1 cellular context compared by ENCODE assay signal in the genomic region with DNA sequence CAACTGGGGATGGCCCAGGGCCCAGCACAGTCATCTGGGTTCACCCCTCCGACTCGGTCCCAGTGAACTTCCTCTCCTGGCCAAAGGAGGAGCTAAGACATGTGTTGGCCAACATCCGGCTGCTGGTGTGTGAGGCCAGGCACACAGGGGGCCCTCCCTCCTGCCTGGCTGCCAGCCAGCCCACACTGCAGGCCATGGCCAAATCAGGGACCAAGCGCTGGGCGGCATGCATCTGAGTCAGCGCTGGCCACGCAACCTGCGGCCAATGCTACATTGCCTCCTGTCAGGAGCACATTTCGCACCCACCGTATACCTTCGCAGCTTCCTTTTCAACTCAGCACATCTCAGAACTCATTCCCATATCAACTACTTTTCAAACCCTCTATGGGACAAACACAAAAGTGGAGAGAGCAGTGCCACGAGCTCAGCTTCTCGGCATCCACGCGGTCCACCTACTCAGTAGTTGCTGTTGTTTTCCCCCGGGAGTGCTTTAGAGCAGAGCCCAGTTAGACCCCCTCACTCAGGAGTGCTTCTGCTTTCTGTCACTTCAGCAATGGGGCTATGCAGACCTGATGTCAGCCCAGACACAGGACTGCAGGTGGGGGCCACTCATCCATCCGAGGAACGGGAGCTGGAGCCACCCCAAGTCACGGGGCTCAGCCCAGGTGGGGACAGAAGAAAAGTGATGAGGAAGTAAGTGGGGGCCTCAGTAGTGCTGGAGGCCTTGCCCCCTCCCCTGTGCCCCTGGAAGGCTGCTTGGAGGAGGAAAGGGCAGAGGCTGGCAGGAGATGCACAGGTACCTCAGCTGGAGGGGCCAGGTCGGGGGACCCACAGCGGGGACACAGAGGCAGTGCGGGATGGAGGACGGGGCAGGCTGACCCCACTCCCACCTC.
A peak's percentile ranks its signal among the peaks of the same experiment; 100 is the strongest.
TF ChIP-seq lines count a peak whose summit lies in the region.

No MANE protein-coding gene starts in this region.

TF ChIP-seq in HepG2, 621 proteins besides CTCF, POLR2A, EP300 and RAD21 (continued from another document and continues in another):
- TF ChIP-seq, protein P1, sequence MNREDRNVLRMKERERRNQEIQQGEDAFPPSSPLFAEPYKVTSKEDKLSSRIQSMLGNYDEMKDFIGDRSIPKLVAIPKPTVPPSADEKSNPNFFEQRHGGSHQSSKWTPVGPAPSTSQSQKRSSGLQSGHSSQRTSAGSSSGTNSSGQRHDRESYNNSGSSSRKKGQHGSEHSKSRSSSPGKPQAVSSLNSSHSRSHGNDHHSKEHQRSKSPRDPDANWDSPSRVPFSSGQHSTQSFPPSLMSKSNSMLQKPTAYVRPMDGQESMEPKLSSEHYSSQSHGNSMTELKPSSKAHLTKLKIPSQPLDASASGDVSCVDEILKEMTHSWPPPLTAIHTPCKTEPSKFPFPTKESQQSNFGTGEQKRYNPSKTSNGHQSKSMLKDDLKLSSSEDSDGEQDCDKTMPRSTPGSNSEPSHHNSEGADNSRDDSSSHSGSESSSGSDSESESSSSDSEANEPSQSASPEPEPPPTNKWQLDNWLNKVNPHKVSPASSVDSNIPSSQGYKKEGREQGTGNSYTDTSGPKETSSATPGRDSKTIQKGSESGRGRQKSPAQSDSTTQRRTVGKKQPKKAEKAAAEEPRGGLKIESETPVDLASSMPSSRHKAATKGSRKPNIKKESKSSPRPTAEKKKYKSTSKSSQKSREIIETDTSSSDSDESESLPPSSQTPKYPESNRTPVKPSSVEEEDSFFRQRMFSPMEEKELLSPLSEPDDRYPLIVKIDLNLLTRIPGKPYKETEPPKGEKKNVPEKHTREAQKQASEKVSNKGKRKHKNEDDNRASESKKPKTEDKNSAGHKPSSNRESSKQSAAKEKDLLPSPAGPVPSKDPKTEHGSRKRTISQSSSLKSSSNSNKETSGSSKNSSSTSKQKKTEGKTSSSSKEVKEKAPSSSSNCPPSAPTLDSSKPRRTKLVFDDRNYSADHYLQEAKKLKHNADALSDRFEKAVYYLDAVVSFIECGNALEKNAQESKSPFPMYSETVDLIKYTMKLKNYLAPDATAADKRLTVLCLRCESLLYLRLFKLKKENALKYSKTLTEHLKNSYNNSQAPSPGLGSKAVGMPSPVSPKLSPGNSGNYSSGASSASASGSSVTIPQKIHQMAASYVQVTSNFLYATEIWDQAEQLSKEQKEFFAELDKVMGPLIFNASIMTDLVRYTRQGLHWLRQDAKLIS (CRISPR knock-in tag; IDR thresholded peaks at IDR 0.05) = peak; percentile 86
- TF ChIP-seq, protein P2, sequence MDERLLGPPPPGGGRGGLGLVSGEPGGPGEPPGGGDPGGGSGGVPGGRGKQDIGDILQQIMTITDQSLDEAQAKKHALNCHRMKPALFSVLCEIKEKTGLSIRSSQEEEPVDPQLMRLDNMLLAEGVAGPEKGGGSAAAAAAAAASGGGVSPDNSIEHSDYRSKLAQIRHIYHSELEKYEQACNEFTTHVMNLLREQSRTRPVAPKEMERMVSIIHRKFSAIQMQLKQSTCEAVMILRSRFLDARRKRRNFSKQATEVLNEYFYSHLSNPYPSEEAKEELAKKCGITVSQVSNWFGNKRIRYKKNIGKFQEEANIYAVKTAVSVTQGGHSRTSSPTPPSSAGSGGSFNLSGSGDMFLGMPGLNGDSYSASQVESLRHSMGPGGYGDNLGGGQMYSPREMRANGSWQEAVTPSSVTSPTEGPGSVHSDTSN (CRISPR knock-in tag; IDR thresholded peaks at IDR 0.05) = no peak
- TF ChIP-seq, protein P3, sequence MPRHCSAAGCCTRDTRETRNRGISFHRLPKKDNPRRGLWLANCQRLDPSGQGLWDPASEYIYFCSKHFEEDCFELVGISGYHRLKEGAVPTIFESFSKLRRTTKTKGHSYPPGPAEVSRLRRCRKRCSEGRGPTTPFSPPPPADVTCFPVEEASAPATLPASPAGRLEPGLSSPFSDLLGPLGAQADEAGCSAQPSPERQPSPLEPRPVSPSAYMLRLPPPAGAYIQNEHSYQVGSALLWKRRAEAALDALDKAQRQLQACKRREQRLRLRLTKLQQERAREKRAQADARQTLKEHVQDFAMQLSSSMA (CRISPR knock-in tag; IDR thresholded peaks at IDR 0.05) = peak; percentile 91
- TF ChIP-seq NCOA1 (CRISPR knock-in tag; IDR thresholded peaks at IDR 0.05) (no peak), FOXC1 (CRISPR knock-in tag; IDR thresholded peaks at IDR 0.05; ENCODE audit: borderline replicate concordance) (no peak), CREM (IDR thresholded peaks at IDR 0.05) (no peak), CREM (CRISPR knock-in tag; IDR thresholded peaks at IDR 0.05) (no peak), RARG (CRISPR knock-in tag; IDR thresholded peaks at IDR 0.05; ENCODE audit: low read depth) (no peak), TAF15 (IDR thresholded peaks at IDR 0.05; ENCODE audit: low read depth, low read length, poor library complexity, severe bottlenecking) (no peak), ZNF317 (CRISPR knock-in tag; IDR thresholded peaks at IDR 0.05) (peak; percentile 89), ZFP36 (IDR thresholded peaks at IDR 0.05; ENCODE audit: borderline replicate concordance, low read depth, low read length, partially characterized antibody) (no peak), BRCA1 (CRISPR knock-in tag; IDR thresholded peaks at IDR 0.05) (no peak), ZBTB7B (CRISPR knock-in tag; IDR thresholded peaks at IDR 0.05) (peak; percentile 75; the same call in 1 of the 2 replicates), ZNF496 (CRISPR knock-in tag; IDR thresholded peaks at IDR 0.05; ENCODE audit: insufficient replicate concordance) (no peak), ZSCAN30 (CRISPR knock-in tag; IDR thresholded peaks at IDR 0.05) (no peak), ZNF224 (CRISPR knock-in tag; IDR thresholded peaks at IDR 0.05) (0 out of 2 replicates have a peak, but pooled peaks have one; percentile 52), HMG20A (CRISPR knock-in tag; IDR thresholded peaks at IDR 0.05; ENCODE audit: borderline replicate concordance) (peak; percentile 76), ZNF616 (CRISPR knock-in tag; IDR thresholded peaks at IDR 0.05; ENCODE audit: low read depth) (no peak), SMAD3 (CRISPR knock-in tag; IDR thresholded peaks at IDR 0.05) (peak; percentile 92), PAX8 (CRISPR knock-in tag; IDR thresholded peaks at IDR 0.05; ENCODE audit: borderline replicate concordance) (no peak), HOXA9 (CRISPR knock-in tag; IDR thresholded peaks at IDR 0.05; ENCODE audit: borderline replicate concordance) (no peak), HNRNPUL1 (IDR thresholded peaks at IDR 0.05; ENCODE audit: low read depth, low read length) (no peak), ZNF607 (CRISPR knock-in tag; IDR thresholded peaks at IDR 0.05; ENCODE audit: borderline replicate concordance) (no peak), ZKSCAN5 (CRISPR knock-in tag; IDR thresholded peaks at IDR 0.05) (0 out of 2 replicates have a peak, but pooled peaks have one; percentile 49)
- TF ChIP-seq, protein P4, sequence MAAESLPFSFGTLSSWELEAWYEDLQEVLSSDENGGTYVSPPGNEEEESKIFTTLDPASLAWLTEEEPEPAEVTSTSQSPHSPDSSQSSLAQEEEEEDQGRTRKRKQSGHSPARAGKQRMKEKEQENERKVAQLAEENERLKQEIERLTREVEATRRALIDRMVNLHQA (CRISPR knock-in tag; IDR thresholded peaks at IDR 0.05) = no peak
- TF ChIP-seq, protein P5, sequence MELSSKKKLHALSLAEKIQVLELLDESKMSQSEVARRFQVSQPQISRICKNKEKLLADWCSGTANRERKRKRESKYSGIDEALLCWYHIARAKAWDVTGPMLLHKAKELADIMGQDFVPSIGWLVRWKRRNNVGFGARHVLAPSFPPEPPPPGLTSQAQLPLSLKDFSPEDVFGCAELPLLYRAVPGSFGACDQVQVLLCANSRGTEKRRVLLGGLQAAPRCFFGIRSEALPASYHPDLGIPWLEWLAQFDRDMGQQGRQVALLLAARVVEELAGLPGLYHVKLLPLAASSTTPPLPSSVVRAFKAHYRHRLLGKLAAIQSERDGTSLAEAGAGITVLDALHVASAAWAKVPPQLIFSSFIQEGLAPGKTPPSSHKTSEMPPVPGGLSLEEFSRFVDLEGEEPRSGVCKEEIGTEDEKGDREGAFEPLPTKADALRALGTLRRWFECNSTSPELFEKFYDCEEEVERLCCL (CRISPR knock-in tag; IDR thresholded peaks at IDR 0.05; ENCODE audit: borderline replicate concordance) = 0 out of 2 replicates have a peak, but pooled peaks have one; percentile 37
- TF ChIP-seq, protein P6, sequence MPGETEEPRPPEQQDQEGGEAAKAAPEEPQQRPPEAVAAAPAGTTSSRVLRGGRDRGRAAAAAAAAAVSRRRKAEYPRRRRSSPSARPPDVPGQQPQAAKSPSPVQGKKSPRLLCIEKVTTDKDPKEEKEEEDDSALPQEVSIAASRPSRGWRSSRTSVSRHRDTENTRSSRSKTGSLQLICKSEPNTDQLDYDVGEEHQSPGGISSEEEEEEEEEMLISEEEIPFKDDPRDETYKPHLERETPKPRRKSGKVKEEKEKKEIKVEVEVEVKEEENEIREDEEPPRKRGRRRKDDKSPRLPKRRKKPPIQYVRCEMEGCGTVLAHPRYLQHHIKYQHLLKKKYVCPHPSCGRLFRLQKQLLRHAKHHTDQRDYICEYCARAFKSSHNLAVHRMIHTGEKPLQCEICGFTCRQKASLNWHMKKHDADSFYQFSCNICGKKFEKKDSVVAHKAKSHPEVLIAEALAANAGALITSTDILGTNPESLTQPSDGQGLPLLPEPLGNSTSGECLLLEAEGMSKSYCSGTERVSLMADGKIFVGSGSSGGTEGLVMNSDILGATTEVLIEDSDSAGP (CRISPR knock-in tag; IDR thresholded peaks at IDR 0.05; ENCODE audit: borderline replicate concordance) = peak; percentile 90
- TF ChIP-seq, protein P7, sequence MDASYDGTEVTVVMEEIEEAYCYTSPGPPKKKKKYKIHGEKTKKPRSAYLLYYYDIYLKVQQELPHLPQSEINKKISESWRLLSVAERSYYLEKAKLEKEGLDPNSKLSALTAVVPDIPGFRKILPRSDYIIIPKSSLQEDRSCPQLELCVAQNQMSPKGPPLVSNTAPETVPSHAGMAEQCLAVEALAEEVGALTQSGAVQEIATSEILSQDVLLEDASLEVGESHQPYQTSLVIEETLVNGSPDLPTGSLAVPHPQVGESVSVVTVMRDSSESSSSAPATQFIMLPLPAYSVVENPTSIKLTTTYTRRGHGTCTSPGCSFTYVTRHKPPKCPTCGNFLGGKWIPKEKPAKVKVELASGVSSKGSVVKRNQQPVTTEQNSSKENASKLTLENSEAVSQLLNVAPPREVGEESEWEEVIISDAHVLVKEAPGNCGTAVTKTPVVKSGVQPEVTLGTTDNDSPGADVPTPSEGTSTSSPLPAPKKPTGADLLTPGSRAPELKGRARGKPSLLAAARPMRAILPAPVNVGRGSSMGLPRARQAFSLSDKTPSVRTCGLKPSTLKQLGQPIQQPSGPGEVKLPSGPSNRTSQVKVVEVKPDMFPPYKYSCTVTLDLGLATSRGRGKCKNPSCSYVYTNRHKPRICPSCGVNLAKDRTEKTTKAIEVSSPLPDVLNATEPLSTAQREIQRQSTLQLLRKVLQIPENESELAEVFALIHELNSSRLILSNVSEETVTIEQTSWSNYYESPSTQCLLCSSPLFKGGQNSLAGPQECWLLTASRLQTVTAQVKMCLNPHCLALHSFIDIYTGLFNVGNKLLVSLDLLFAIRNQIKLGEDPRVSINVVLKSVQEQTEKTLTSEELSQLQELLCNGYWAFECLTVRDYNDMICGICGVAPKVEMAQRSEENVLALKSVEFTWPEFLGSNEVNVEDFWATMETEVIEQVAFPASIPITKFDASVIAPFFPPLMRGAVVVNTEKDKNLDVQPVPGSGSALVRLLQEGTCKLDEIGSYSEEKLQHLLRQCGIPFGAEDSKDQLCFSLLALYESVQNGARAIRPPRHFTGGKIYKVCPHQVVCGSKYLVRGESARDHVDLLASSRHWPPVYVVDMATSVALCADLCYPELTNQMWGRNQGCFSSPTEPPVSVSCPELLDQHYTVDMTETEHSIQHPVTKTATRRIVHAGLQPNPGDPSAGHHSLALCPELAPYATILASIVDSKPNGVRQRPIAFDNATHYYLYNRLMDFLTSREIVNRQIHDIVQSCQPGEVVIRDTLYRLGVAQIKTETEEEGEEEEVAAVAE (CRISPR knock-in tag; IDR thresholded peaks at IDR 0.05; ENCODE audit: borderline replicate concordance) = peak; percentile 78; the same call in 1 of the 2 replicates
- TF ChIP-seq, protein P8, sequence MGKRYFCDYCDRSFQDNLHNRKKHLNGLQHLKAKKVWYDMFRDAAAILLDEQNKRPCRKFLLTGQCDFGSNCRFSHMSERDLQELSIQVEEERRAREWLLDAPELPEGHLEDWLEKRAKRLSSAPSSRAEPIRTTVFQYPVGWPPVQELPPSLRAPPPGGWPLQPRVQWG (CRISPR knock-in tag; IDR thresholded peaks at IDR 0.05; ENCODE audit: borderline replicate concordance, low read depth) = no peak
- TF ChIP-seq, protein P9, sequence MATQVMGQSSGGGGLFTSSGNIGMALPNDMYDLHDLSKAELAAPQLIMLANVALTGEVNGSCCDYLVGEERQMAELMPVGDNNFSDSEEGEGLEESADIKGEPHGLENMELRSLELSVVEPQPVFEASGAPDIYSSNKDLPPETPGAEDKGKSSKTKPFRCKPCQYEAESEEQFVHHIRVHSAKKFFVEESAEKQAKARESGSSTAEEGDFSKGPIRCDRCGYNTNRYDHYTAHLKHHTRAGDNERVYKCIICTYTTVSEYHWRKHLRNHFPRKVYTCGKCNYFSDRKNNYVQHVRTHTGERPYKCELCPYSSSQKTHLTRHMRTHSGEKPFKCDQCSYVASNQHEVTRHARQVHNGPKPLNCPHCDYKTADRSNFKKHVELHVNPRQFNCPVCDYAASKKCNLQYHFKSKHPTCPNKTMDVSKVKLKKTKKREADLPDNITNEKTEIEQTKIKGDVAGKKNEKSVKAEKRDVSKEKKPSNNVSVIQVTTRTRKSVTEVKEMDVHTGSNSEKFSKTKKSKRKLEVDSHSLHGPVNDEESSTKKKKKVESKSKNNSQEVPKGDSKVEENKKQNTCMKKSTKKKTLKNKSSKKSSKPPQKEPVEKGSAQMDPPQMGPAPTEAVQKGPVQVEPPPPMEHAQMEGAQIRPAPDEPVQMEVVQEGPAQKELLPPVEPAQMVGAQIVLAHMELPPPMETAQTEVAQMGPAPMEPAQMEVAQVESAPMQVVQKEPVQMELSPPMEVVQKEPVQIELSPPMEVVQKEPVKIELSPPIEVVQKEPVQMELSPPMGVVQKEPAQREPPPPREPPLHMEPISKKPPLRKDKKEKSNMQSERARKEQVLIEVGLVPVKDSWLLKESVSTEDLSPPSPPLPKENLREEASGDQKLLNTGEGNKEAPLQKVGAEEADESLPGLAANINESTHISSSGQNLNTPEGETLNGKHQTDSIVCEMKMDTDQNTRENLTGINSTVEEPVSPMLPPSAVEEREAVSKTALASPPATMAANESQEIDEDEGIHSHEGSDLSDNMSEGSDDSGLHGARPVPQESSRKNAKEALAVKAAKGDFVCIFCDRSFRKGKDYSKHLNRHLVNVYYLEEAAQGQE (IDR thresholded peaks at IDR 0.05; ENCODE audit: borderline replicate concordance in 1 of 2, low read depth in 1 of 2, low read length in 2 of 2) = no peak
- TF ChIP-seq, protein P10, sequence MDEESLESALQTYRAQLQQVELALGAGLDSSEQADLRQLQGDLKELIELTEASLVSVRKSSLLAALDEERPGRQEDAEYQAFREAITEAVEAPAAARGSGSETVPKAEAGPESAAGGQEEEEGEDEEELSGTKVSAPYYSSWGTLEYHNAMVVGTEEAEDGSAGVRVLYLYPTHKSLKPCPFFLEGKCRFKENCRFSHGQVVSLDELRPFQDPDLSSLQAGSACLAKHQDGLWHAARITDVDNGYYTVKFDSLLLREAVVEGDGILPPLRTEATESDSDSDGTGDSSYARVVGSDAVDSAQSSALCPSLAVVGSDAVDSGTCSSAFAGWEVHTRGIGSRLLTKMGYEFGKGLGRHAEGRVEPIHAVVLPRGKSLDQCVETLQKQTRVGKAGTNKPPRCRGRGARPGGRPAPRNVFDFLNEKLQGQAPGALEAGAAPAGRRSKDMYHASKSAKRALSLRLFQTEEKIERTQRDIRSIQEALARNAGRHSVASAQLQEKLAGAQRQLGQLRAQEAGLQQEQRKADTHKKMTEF (CRISPR knock-in tag; IDR thresholded peaks at IDR 0.05) = peak; percentile 93
